Comparison of ENCODE assay signal across 10 cellular contexts in the genomic region with DNA sequence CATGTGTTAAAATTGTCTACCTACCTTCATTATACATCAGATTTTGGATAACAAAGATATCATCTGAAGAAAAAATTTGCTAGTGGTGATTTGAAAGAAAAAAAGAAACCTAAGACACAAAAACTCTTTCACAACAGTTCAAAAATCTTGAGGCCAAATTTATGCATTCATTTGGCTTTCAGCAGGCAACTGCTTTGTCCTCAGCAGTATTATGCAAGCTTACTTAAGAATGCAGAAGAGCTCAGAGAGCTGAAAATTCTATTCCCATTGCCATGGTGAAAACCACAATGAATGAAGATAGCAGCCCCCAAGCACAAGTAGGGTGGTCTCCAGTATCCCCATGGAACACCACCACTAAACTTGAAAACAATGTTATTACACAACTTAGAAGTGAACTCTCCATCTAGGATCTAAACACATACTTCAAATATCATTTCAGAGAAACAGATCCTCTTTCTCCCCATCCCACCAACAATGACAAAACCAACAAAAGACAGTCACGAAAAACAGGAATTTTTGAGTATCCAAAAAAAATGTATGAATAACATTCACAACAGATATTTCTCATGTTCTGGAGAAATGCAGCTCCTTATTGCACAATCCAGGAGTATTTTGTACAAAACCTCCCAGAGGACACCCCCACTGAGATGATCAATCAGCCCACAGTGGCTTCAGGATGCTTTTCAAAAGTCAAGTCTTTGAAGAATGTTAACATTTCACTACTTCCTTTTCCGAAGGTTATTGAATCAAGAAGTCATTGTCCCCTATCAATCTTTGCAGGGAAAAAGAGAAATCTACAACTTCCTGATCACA.
DNase-seq lines count a peak whose midpoint lies in the region; ATAC-seq and TF ChIP-seq lines count a peak whose summit lies in the region.
"Had no signal": no experiment of that assay in that cellular context is flagged by ENCODE, and none has a peak within 500 bp of the region (broad histone marks: within the 10 kb centered on the region; RNA-seq: fewer than 3 reads in every experiment).

No MANE protein-coding gene starts in this region.

- H3K9me3 ChIP-seq in gastroesophageal sphincter (no peaks in the 10 kb centered on the region), sigmoid colon (no peaks in the 10 kb centered on the region)

- H3K27ac ChIP-seq in gastroesophageal sphincter (peak overlapping the region; percentile 34 to 53 (median 47)), sigmoid colon (peak overlapping the region; percentile 26 to 53 (median 44))

- in situ Hi-C loops in astrocyte of the cerebellum (cut with HindIII; ENCODE audit: low sequenced_read_pairs) = no loop called here

- no peaks in the 10 kb centered on the region for H3K36me3 ChIP-seq in gastroesophageal sphincter
- H3K36me3 ChIP-seq in sigmoid colon = no peaks in the 10 kb centered on the region

- ATAC-seq in gastroesophageal sphincter (peak; percentile 71), HG03442 (IDR thresholded peaks at IDR 0.05; ENCODE audit: unreplicated experiment) (no peak)
- ATAC-seq in stimulated activated naive CD8-positive, alpha-beta T cell treated with anti-CD3 and anti-CD28 coated beads, Interleukin-15, Interleukin-2, amounts not matched to agents 100 U/mL and 50 U/mL, for 24 hours = no peak

- POLR2A ChIA-PET in HEK293T (lab: Yijun Ruan, JAX) = no interaction called here

- CTCF ChIA-PET in HEK293T (lab: Yijun Ruan, JAX) = no interaction called here

- H3K4me1 ChIP-seq in gastroesophageal sphincter (peaks cover 0 to 69% (median 11%) of the 10 kb centered on the region in 3 donors), sigmoid colon (peaks cover 0 to 32% (median 14%) of the 10 kb centered on the region in 4 donors)

- H3K27me3 ChIP-seq in gastroesophageal sphincter (no peaks in the 10 kb centered on the region), sigmoid colon (no peaks in the 10 kb centered on the region)

- TF ChIP-seq POLR2A in gastroesophageal sphincter (IDR thresholded peaks at IDR 0.05) = no peak
- TF ChIP-seq POLR2A in sigmoid colon (IDR thresholded peaks at IDR 0.05) = no peak

- H3K4me3 ChIP-seq in astrocyte of the cerebellum (ENCODE audit: low read depth, low read length) (no peak overlapping the region), gastroesophageal sphincter (no peak overlapping the region), sigmoid colon (no peak overlapping the region)

- intact Hi-C loops in sigmoid colon (cut with DNase I) = no loop called here

- 60 to 69% methylated on average over 2 of the region's 2 CpGs for WGBS in gastroesophageal sphincter (ENCODE audit: low coverage in 1 of 2), 2 donors
- 73 to 75% methylated on average over 2 of the region's 2 CpGs for WGBS in sigmoid colon, 2 donors

- peak; percentile 66 for DNase-seq in GM03348 (ENCODE audit: low spot score)
- DNase-seq in astrocyte of the cerebellum (ENCODE audit: low read depth) = peak; percentile 76
- DNase-seq in sigmoid colon = no peak
- no peak for DNase-seq in HEK293T (ENCODE audit: extremely low spot score)
- no peak for DNase-seq in stimulated activated naive CD8-positive, alpha-beta T cell treated with anti-CD3 and anti-CD28 coated beads, Interleukin-15, Interleukin-2, amounts not matched to agents 100 U/mL and 50 U/mL, for 24 hours
- DNase-seq in NCI-H1092 (lab: John Stamatoyannopoulos, UW) = no peak
- DNase-seq: activated gamma-delta T cell treated with Interleukin-2 at 50 U/mL for 16 hours, NCI-H1930 had no signal

- TF ChIP-seq EP300 in gastroesophageal sphincter (IDR thresholded peaks at IDR 0.05) (no peak), sigmoid colon (IDR thresholded peaks at IDR 0.05) (no peak)

- TF ChIP-seq CTCF in astrocyte of the cerebellum (IDR thresholded peaks at IDR 0.05; ENCODE audit: low read depth, low read length, missing control alignments) (no peak), gastroesophageal sphincter (IDR thresholded peaks at IDR 0.05) (no peak), sigmoid colon (IDR thresholded peaks at IDR 0.05) (no peak)

TF ChIP-seq in HEK293T, 16 proteins besides CTCF, POLR2A, EP300 and RAD21:
- no peak for TF ChIP-seq TARDBP (IDR thresholded peaks at IDR 0.05)
- no peak for TF ChIP-seq LEF1 (IDR thresholded peaks at IDR 0.05; ENCODE audit: borderline replicate concordance)
- no peak for TF ChIP-seq NFRKB (IDR thresholded peaks at IDR 0.05)
- TF ChIP-seq SP1 (IDR thresholded peaks at IDR 0.05) = no peak
- no peak for TF ChIP-seq FOXA1 (IDR thresholded peaks at IDR 0.05)
- TF ChIP-seq L3MBTL2 (conservative IDR thresholded peaks at IDR 0.05) = no peak
- no peak for TF ChIP-seq CTBP1 (IDR thresholded peaks at IDR 0.05; ENCODE audit: borderline replicate concordance)
- TF ChIP-seq BHLHE40 (IDR thresholded peaks at IDR 0.05; ENCODE audit: borderline replicate concordance) = no peak
- no peak for TF ChIP-seq ZNF384 (IDR thresholded peaks at IDR 0.05)
- TF ChIP-seq SUZ12 (IDR thresholded peaks at IDR 0.05) = no peak
- TF ChIP-seq ELF4 (IDR thresholded peaks at IDR 0.05) = no peak
TF ChIP-seq in HEK293T: peak in this region for 0.

Comparison
In these comparisons a context has a peak if more than half of its experiments do, and no peak if none do; other contexts are left out.
1. DNase-seq: peak in GM03348 (single experiment) and astrocyte of the cerebellum (single experiment); none in sigmoid colon (single experiment), HEK293T (single experiment), stimulated activated naive CD8-positive, alpha-beta T cell treated with anti-CD3 and anti-CD28 coated beads, Interleukin-15, Interleukin-2, amounts not matched to agents 100 U/mL and 50 U/mL, for 24 hours (single experiment) and NCI-H1092 (single experiment).